Comparison of ENCODE assay signal across 14 cellular contexts in genomic region chr4:151854731-151855130, GRCh38.
DNase-seq lines count a peak whose midpoint lies in the region; TF ChIP-seq lines count a peak whose summit lies in the region.
"Had no signal": no experiment of that assay in that cellular context is flagged by ENCODE, and none has a peak within 500 bp of the region (broad histone marks: within the 10 kb centered on the region; RNA-seq: fewer than 3 reads in every experiment).

No MANE protein-coding gene starts in this region.

- no peaks in the 10 kb centered on the region for H3K9me3 Mint-ChIP-seq in progenitor cell of endocrine pancreas (ENCODE audit: low read depth)
- H3K9me3 Mint-ChIP-seq: CD8-positive, alpha-beta T cell; H9 had no signal

- H3K9me3 ChIP-seq in esophagus muscularis mucosa (no peaks in the 10 kb centered on the region), mesenchymal stem cell (ENCODE audit: control insufficient read depth, low read length) (peaks cover 5% of the 10 kb centered on the region), spleen (peaks cover 0 to under 1% (median 0%) of the 10 kb centered on the region in 8 donors), testis (no peaks in the 10 kb centered on the region)

- no peak overlapping the region for H2AK5ac ChIP-seq in mesenchymal stem cell (ENCODE audit: low read length, severe bottlenecking)

- H3K4me3 ChIP-seq in esophagus muscularis mucosa (no peak overlapping the region), mesenchymal stem cell (ENCODE audit: insufficient read depth in 1 of 2, low read depth in 1 of 2, low read length in 2 of 2) (no peak overlapping the region), spleen (no peak overlapping the region), testis (no peak overlapping the region)
- H3K4me3 ChIP-seq: PC-9 had no signal

- H2BK5ac ChIP-seq in mesenchymal stem cell (ENCODE audit: low read depth, low read length, poor library complexity, severe bottlenecking): no peak overlapping the region

- no peak overlapping the region for H3K14ac ChIP-seq in mesenchymal stem cell (ENCODE audit: low read length in 2 of 2)

- H2BK12ac ChIP-seq in mesenchymal stem cell (ENCODE audit: low read length in 2 of 2): no peak overlapping the region

- no peak overlapping the region for H3K9ac ChIP-seq in mesenchymal stem cell (ENCODE audit: low read length)

- TF ChIP-seq CTCF in esophagus muscularis mucosa (IDR thresholded peaks at IDR 0.05) (no peak), spleen (IDR thresholded peaks at IDR 0.05 in 8 of 11, conservative IDR thresholded peaks at IDR 0.05 in 3 of 11) (no peak), testis (IDR thresholded peaks at IDR 0.05) (no peak), progenitor cell of endocrine pancreas (IDR thresholded peaks at IDR 0.05; ENCODE audit: unreplicated experiment) (no peak)

- no peak overlapping the region for H4K91ac ChIP-seq in mesenchymal stem cell (ENCODE audit: low read length)

- H2BK15ac ChIP-seq in mesenchymal stem cell (ENCODE audit: low read depth, poor library complexity, severe bottlenecking): no peak overlapping the region

- TF ChIP-seq EP300 in esophagus muscularis mucosa (IDR thresholded peaks at IDR 0.05): no peak

- H3K27me3 Mint-ChIP-seq in progenitor cell of endocrine pancreas: peaks cover 40% of the 10 kb centered on the region

- H2AFZ ChIP-seq in mesenchymal stem cell (ENCODE audit: low read depth, low read length): no peak overlapping the region
- H2AFZ ChIP-seq: PC-9 had no signal

- H3K23ac ChIP-seq in mesenchymal stem cell (ENCODE audit: low read length in 2 of 2): no peak overlapping the region

- DNase-seq in EL (peak; percentile 27), NCI-H226 (peak; percentile 55), esophagus muscularis mucosa (ENCODE audit: extremely low spot score) (peak; percentile 34), mesenchymal stem cell (peak; percentile 85), spleen (no peak), testis (no peak), NCI-H1694 (lab: John Stamatoyannopoulos, UW) (no peak), progenitor cell of endocrine pancreas (ENCODE audit: low spot score, unreplicated experiment) (no peak)
- DNase-seq: CD8-positive, alpha-beta T cell; H9; NCI-H1417 treated with DMSO at 0.1 percent for 48 hours; NCI-H2081; NCI-H345; PC-9 had no signal

- H3K27ac ChIP-seq in esophagus muscularis mucosa (replicated peaks in 1 of 4): no peak overlapping the region
- H3K27ac ChIP-seq in mesenchymal stem cell (ENCODE audit: low read length, poor library complexity, severe bottlenecking): no peak overlapping the region
- H3K27ac ChIP-seq in spleen: no peak overlapping the region
- H3K27ac ChIP-seq in testis: no peak overlapping the region
- H3K27ac ChIP-seq: PC-9 had no signal

- 83% methylated on average over 1 of the region's 1 CpG for WGBS in esophagus muscularis mucosa
- 61% methylated on average over 1 of the region's 1 CpG for WGBS in mesenchymal stem cell
- 27 to 95% (median 88%) methylated on average over 1 of the region's 1 CpG for WGBS in spleen, 5 donors
- WGBS in testis, 2 donors: 56 to 95% methylated on average over 1 of the region's 1 CpG

- no peaks in the 10 kb centered on the region for H3K36me3 Mint-ChIP-seq in progenitor cell of endocrine pancreas (ENCODE audit: insufficient read depth)
- H3K36me3 Mint-ChIP-seq: CD8-positive, alpha-beta T cell had no signal

- H3K27me3 ChIP-seq in esophagus muscularis mucosa (no peaks in the 10 kb centered on the region), mesenchymal stem cell (ENCODE audit: control insufficient read depth in 1 of 2, insufficient read depth in 1 of 2, low read length in 2 of 2) (peaks cover 0 to 23% of the 10 kb centered on the region in 2 experiments), spleen (replicated peaks in 1 of 7) (no peaks in the 10 kb centered on the region), testis (no peaks in the 10 kb centered on the region)

- no peaks in the 10 kb centered on the region for H3K4me1 Mint-ChIP-seq in progenitor cell of endocrine pancreas (ENCODE audit: low read depth)

- no peak overlapping the region for H3K27ac Mint-ChIP-seq in progenitor cell of endocrine pancreas
- H3K27ac Mint-ChIP-seq: CD8-positive, alpha-beta T cell; H9 had no signal

- no peak overlapping the region for H3K18ac ChIP-seq in mesenchymal stem cell (ENCODE audit: low read depth in 1 of 2, low read length in 2 of 2)

- H2BK120ac ChIP-seq in mesenchymal stem cell (ENCODE audit: low read depth, low read length): no peak overlapping the region

- no peak overlapping the region for H3K4me3 Mint-ChIP-seq in progenitor cell of endocrine pancreas (ENCODE audit: low read depth)
- H3K4me3 Mint-ChIP-seq: CD8-positive, alpha-beta T cell; H9 had no signal

- H3K4me2 ChIP-seq in mesenchymal stem cell (ENCODE audit: low read length, poor library complexity, severe bottlenecking): no peak overlapping the region
- H3K4me2 ChIP-seq: PC-9 had no signal

- TF ChIP-seq POLR2A in esophagus muscularis mucosa (IDR thresholded peaks at IDR 0.05; ENCODE audit: low read depth) (no peak), spleen (IDR thresholded peaks at IDR 0.05) (no peak), testis (IDR thresholded peaks at IDR 0.05) (no peak)

- H3K4ac ChIP-seq in mesenchymal stem cell (ENCODE audit: low read depth in 1 of 2, low read length in 2 of 2): no peak overlapping the region

- intact Hi-C loops in esophagus muscularis mucosa (cut with DNase I) (no loop called here), spleen (cut with DNase I; ENCODE audit: low total_unique reads) (no loop called here), testis (cut with DNase I; ENCODE audit: low total_unique reads) (no loop called here)

- no peaks in the 10 kb centered on the region for H3K79me1 ChIP-seq in mesenchymal stem cell (replicated peaks; ENCODE audit: low read length, poor library complexity, severe bottlenecking)

- H4K8ac ChIP-seq in mesenchymal stem cell (ENCODE audit: low read length): no peak overlapping the region

- H3K36me3 ChIP-seq in esophagus muscularis mucosa (no peaks in the 10 kb centered on the region), mesenchymal stem cell (ENCODE audit: control insufficient read depth in 1 of 2, insufficient read depth in 2 of 2, low read depth in 1 of 2, low read length in 2 of 2) (no peaks in the 10 kb centered on the region), spleen (no peaks in the 10 kb centered on the region), testis (ENCODE audit: low read depth, missing control alignments) (no peaks in the 10 kb centered on the region)

- H3K4me1 ChIP-seq in esophagus muscularis mucosa: peaks cover 0 to 8% (median 4%) of the 10 kb centered on the region in 4 donors
- peaks cover 5% of the 10 kb centered on the region for H3K4me1 ChIP-seq in mesenchymal stem cell (ENCODE audit: control insufficient read depth, insufficient read depth, low read depth, low read length)
- peaks cover 0 to 15% (median 0%) of the 10 kb centered on the region in 6 donors for H3K4me1 ChIP-seq in spleen
- no peaks in the 10 kb centered on the region for H3K4me1 ChIP-seq in testis

Comparison
In these comparisons a context has a peak if more than half of its experiments do, and no peak if none do; other contexts are left out.
1. DNase-seq: peak in EL (single experiment), NCI-H226 (single experiment), esophagus muscularis mucosa (single experiment) and mesenchymal stem cell (single experiment); none in spleen (single experiment), testis (single experiment), NCI-H1694 (single experiment) and progenitor cell of endocrine pancreas (single experiment).